15 cellular contexts compared by ENCODE assay signal in the genomic region with DNA sequence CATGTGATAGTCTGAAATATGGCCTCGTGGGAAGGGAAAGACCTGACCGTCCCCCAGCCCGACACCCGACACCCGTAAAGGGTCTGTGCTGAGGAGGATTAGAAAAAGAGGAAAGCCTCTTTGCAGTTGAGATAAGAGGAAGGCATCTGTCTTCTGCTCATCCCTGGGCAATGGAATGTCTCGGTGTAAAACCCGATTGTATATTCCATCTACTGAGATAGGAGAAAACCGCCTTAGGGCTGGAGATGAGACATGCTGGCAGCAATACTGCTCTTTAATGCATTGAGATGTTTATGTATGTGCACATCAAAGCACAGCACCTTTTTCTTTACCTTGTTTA. TPM values are rescaled to one million over a fixed set of nuclear protein-coding genes. Genes with fewer than 3 reads are reported as not detected.
"Had no signal": no experiment of that assay in that cellular context is flagged by ENCODE, and none has a peak within 500 bp of the region (broad histone marks: within the 10 kb centered on the region; RNA-seq: fewer than 3 reads in every experiment).

No MANE protein-coding gene starts in this region.

RNA-seq across cellular contexts. Expression of a gene that starts 23.3 kb away (rescaled TPM):
- total RNA-seq: dorsolateral prefrontal cortex, esophagus muscularis mucosa, fibroblast of villous mesenchyme, gastroesophageal sphincter, left lobe of liver, lower leg skin, mammary epithelial cell, mesothelial cell of epicardium, natural killer cell, occipital lobe, pancreas, progenitor cell of endocrine pancreas, right cardiac atrium, suprapubic skin, thyroid gland had no signal
- polyA plus RNA-seq: mammary epithelial cell, pancreas, right cardiac atrium had no signal

RNA-seq across cellular contexts. Expression of a gene that starts 26.6 kb away (rescaled TPM):
- total RNA-seq: left lobe of liver, natural killer cell, occipital lobe, progenitor cell of endocrine pancreas had no signal
